Comparison of ENCODE assay signal across 8 cellular contexts in the genomic region with DNA sequence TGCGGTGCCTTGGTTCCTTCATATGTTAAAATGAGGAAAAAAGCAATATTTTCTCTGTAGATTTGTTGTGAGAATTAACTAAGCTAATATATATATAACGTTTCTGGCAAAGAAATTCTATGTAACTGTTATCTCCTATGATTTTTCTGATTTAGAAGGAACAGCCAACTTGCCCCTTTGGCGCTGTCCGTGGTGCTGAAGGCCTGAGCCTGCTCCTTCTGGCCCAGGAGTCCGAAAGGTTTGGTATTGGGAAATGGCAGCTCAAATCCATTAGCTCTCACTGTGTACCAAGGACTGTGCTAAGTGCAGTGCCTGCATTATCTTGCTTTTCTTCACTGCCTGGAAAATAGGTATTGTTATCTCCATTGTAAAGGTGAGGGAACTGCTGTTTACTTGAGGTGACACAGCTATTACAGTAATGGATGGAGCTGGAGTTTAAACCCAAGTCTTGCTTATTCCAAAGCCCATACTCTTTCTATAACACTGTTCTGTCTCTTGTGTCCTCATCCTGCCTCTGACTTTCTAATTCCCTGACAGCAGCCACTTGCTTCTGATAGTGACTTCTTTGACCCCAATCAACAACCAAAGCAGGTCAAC. TPM values are rescaled to one million over a fixed set of nuclear protein-coding genes. Genes with fewer than 3 reads are reported as not detected.
DNase-seq lines count a peak whose midpoint lies in the region; ATAC-seq and TF ChIP-seq lines count a peak whose summit lies in the region.

No MANE protein-coding gene starts in this region.

- CTCF ChIA-PET in WTC11 (lab: Charles Lee), result interaction anchor here (1.2 kb wide), 1 partner anchor 20 kb away, joined by 7 read pairs; no protein-coding TSS in a partner anchor

- TF ChIP-seq POLR2A in gastroesophageal sphincter (IDR thresholded peaks at IDR 0.05), result no peak
- no peak for TF ChIP-seq POLR2A in spleen (IDR thresholded peaks at IDR 0.05)

- H3K4me3 ChIP-seq in gastroesophageal sphincter, result no peak overlapping the region
- no peak overlapping the region for H3K4me3 ChIP-seq in spleen

- H3K4me3 Mint-ChIP-seq in WTC11, result no peak overlapping the region

- peaks cover 25% of the 10 kb centered on the region for H3K9me3 Mint-ChIP-seq in WTC11

- no peak overlapping the region for H3K27ac Mint-ChIP-seq in WTC11

- POLR2A ChIA-PET in WTC11 (lab: Charles Lee), result no interaction called here

- 25 to 50% methylated on average over 2 to 5 of the region's 5 CpGs for WGBS in gastroesophageal sphincter (ENCODE audit: low coverage in 1 of 2), 2 donors
- 33 to 37% (median 35%) methylated on average over 5 of the region's 5 CpGs for WGBS in spleen, 5 donors

- H3K9me3 ChIP-seq in gastroesophageal sphincter (peaks cover 0 to 30% (median 0%) of the 10 kb centered on the region in 3 donors), spleen (peaks cover 0 to 40% (median 34%) of the 10 kb centered on the region in 8 donors)

- H3K27ac ChIP-seq in gastroesophageal sphincter, result no peak overlapping the region
- H3K27ac ChIP-seq in spleen, result no peak overlapping the region

- H3K27me3 Mint-ChIP-seq in WTC11 (ENCODE audit: low read depth), result peaks cover 10% of the 10 kb centered on the region

- H3K4me1 ChIP-seq in gastroesophageal sphincter (no peaks in the 10 kb centered on the region), spleen (no peaks in the 10 kb centered on the region)

- peaks cover 29% of the 10 kb centered on the region for H3K4me1 Mint-ChIP-seq in WTC11

- ATAC-seq in WTC11 (0 out of 2 replicates have a peak, but pooled peaks have one; percentile 21), gastroesophageal sphincter (no peak), HG02970 (IDR thresholded peaks at IDR 0.05; ENCODE audit: low FRiP score, unreplicated experiment) (no peak)

- TF ChIP-seq CTCF in WTC11 (IDR thresholded peaks at IDR 0.05) (no peak), gastroesophageal sphincter (IDR thresholded peaks at IDR 0.05) (no peak), spleen (IDR thresholded peaks at IDR 0.05 in 8 of 11, conservative IDR thresholded peaks at IDR 0.05 in 3 of 11) (no peak)

- H3K27me3 ChIP-seq in gastroesophageal sphincter, result peaks cover 26% of the 10 kb centered on the region
- H3K27me3 ChIP-seq in spleen (replicated peaks in 1 of 7), result peaks cover 0 to 16% (median 0%) of the 10 kb centered on the region in 7 donors

- no peaks in the 10 kb centered on the region for H3K36me3 ChIP-seq in gastroesophageal sphincter
- no peaks in the 10 kb centered on the region for H3K36me3 ChIP-seq in spleen

- DNase-seq in activated T-cell treated with anti-CD3 and anti-CD28 coated beads for 1 hour (ENCODE audit: low read depth) (peak; percentile 7), activated T-cell treated with anti-CD3 and anti-CD28 coated beads for 4 hours (no peak), WTC11 (ENCODE audit: low spot score) (peak; percentile 81), glomerular visceral epithelial cell (ENCODE audit: extremely low spot score) (peak; percentile 32), stromal cell of bone marrow (ENCODE audit: low read depth) (peak; percentile 12), spleen (no peak)

- intact Hi-C loops in spleen (cut with DNase I; ENCODE audit: low total_unique reads), result no loop called here

- H3K36me3 Mint-ChIP-seq in WTC11, result peaks cover 14% of the 10 kb centered on the region

- TF ChIP-seq EP300 in gastroesophageal sphincter (IDR thresholded peaks at IDR 0.05), result no peak

TF ChIP-seq in WTC11, 78 proteins besides CTCF, POLR2A, EP300 and RAD21 (continues in another document):
- TF ChIP-seq, protein P1, sequence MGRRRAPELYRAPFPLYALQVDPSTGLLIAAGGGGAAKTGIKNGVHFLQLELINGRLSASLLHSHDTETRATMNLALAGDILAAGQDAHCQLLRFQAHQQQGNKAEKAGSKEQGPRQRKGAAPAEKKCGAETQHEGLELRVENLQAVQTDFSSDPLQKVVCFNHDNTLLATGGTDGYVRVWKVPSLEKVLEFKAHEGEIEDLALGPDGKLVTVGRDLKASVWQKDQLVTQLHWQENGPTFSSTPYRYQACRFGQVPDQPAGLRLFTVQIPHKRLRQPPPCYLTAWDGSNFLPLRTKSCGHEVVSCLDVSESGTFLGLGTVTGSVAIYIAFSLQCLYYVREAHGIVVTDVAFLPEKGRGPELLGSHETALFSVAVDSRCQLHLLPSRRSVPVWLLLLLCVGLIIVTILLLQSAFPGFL (CRISPR knock-in tag; IDR thresholded peaks at IDR 0.05; ENCODE audit: borderline replicate concordance), result peak; percentile 62; the same call in 1 of the 2 replicates
- TF ChIP-seq ZNF416 (CRISPR knock-in tag; IDR thresholded peaks at IDR 0.05) (no peak), ATF1 (CRISPR knock-in tag; IDR thresholded peaks at IDR 0.05) (no peak), NR1H2 (CRISPR knock-in tag; IDR thresholded peaks at IDR 0.05) (no peak), TP53 (CRISPR knock-in tag; IDR thresholded peaks at IDR 0.05) (no peak), TEAD1 (CRISPR knock-in tag; IDR thresholded peaks at IDR 0.05) (peak; percentile 62; the same call in 1 of the 2 replicates), MYBL2 (CRISPR knock-in tag; IDR thresholded peaks at IDR 0.05) (no peak), SMAD4 (CRISPR knock-in tag; IDR thresholded peaks at IDR 0.05) (peak; percentile 82; the same call in 1 of the 2 replicates)
- TF ChIP-seq, protein P2, sequence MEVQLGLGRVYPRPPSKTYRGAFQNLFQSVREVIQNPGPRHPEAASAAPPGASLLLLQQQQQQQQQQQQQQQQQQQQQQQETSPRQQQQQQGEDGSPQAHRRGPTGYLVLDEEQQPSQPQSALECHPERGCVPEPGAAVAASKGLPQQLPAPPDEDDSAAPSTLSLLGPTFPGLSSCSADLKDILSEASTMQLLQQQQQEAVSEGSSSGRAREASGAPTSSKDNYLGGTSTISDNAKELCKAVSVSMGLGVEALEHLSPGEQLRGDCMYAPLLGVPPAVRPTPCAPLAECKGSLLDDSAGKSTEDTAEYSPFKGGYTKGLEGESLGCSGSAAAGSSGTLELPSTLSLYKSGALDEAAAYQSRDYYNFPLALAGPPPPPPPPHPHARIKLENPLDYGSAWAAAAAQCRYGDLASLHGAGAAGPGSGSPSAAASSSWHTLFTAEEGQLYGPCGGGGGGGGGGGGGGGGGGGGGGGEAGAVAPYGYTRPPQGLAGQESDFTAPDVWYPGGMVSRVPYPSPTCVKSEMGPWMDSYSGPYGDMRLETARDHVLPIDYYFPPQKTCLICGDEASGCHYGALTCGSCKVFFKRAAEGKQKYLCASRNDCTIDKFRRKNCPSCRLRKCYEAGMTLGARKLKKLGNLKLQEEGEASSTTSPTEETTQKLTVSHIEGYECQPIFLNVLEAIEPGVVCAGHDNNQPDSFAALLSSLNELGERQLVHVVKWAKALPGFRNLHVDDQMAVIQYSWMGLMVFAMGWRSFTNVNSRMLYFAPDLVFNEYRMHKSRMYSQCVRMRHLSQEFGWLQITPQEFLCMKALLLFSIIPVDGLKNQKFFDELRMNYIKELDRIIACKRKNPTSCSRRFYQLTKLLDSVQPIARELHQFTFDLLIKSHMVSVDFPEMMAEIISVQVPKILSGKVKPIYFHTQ (CRISPR knock-in tag; IDR thresholded peaks at IDR 0.05), result no peak
- TF ChIP-seq, protein P3, sequence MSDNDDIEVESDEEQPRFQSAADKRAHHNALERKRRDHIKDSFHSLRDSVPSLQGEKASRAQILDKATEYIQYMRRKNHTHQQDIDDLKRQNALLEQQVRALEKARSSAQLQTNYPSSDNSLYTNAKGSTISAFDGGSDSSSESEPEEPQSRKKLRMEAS (CRISPR knock-in tag; IDR thresholded peaks at IDR 0.05), result peak; percentile 30; the same call in 1 of the 2 replicates
- TF ChIP-seq, protein P4, sequence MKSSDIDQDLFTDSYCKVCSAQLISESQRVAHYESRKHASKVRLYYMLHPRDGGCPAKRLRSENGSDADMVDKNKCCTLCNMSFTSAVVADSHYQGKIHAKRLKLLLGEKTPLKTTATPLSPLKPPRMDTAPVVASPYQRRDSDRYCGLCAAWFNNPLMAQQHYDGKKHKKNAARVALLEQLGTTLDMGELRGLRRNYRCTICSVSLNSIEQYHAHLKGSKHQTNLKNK (CRISPR knock-in tag; IDR thresholded peaks at IDR 0.05), result no peak
- TF ChIP-seq, protein P5, sequence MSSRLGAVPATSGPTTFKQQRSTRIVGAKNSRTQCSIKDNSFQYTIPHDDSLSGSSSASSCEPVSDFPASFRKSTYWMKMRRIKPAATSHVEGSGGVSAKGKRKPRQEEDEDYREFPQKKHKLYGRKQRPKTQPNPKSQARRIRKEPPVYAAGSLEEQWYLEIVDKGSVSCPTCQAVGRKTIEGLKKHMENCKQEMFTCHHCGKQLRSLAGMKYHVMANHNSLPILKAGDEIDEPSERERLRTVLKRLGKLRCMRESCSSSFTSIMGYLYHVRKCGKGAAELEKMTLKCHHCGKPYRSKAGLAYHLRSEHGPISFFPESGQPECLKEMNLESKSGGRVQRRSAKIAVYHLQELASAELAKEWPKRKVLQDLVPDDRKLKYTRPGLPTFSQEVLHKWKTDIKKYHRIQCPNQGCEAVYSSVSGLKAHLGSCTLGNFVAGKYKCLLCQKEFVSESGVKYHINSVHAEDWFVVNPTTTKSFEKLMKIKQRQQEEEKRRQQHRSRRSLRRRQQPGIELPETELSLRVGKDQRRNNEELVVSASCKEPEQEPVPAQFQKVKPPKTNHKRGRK (CRISPR knock-in tag; IDR thresholded peaks at IDR 0.05; ENCODE audit: borderline replicate concordance), result no peak
- TF ChIP-seq, protein P6, sequence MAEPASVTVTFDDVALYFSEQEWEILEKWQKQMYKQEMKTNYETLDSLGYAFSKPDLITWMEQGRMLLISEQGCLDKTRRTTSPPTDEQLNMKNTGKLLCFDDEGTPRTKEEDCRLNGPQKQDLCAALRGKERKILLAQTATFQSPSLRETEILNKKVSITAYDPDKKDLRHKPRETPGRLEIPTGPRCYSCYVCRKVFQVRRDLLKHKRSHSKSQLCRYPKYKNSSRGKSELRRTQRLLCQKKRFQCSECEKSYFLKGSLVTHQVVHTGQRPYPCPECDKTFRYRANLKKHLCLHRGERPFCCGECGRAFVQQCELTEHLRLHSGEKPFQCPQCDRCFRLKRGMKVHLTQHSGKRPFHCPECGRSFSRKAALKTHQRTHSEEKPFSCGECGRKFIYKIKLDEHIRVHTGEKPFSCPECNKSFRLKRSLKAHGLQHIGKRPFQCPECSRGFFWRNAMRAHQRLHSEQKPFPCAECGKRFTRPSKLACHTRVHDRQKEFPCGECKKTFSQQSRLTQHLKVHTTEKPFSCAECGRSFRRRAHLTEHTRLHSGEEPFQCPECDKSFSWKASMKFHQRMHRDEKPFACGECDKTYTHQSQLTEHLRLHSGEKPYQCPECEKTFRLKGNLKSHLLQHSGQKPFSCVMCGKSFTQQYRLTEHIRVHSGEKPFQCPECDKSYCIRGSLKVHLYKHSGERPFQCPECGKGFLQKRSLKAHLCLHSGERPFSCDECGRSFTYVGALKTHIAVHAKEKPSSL (CRISPR knock-in tag; conservative IDR thresholded peaks at IDR 0.05), result no peak

RNA-seq across cellular contexts. Expression of a gene that starts 52.2 kb away (rescaled TPM):
- 0.55 to 1.0 TPM (median 0.71 TPM) in 3 replicates for total RNA-seq in WTC11 (2021)
- total RNA-seq in gastroesophageal sphincter, result not detected
- total RNA-seq in spleen, result not detected
- polyA plus RNA-seq in spleen, result not detected

Comparison
In these comparisons a context has a peak if more than half of its experiments do, and no peak if none do; other contexts are left out.
1. DNase-seq: peak in activated T-cell treated with anti-CD3 and anti-CD28 coated beads for 1 hour (single experiment), WTC11 (single experiment), glomerular visceral epithelial cell (single experiment) and stromal cell of bone marrow (single experiment); none in activated T-cell treated with anti-CD3 and anti-CD28 coated beads for 4 hours (single experiment) and spleen (single experiment).